In genomic region chr7:99193527-99194214, GRCh38 we compare ENCODE assay signal across 23 cellular contexts. TPM values are rescaled to one million over a fixed set of nuclear protein-coding genes. Genes with fewer than 3 reads are reported as not detected.
DNase-seq lines count a peak whose midpoint lies in the region; ATAC-seq and TF ChIP-seq lines count a peak whose summit lies in the region.
"Had no signal": no experiment of that assay in that cellular context is flagged by ENCODE, and none has a peak within 500 bp of the region (broad histone marks: within the 10 kb centered on the region; RNA-seq: fewer than 3 reads in every experiment).

No MANE protein-coding gene starts in this region.

- TF ChIP-seq CTCF in WTC11 (IDR thresholded peaks at IDR 0.05) (no peak), fibroblast of lung (conservative IDR thresholded peaks at IDR 0.05 in 1 of 2, IDR thresholded peaks at IDR 0.05 in 1 of 2; ENCODE audit: low read depth in 1 of 2, low read length in 2 of 2) (no peak)

- peak; percentile 5 for DNase-seq in cardiac septum (ENCODE audit: low spot score)
- no peak for DNase-seq in right cardiac atrium
- DNase-seq in WTC11 (ENCODE audit: low spot score): no peak
- peak; percentile 8 to 80 for DNase-seq in fibroblast of lung (ENCODE audit: low read depth in 2 of 2)
- peak; percentile 15 for DNase-seq in stromal cell of bone marrow (ENCODE audit: low read depth)
- no peak for DNase-seq in activated CD4-positive, alpha-beta memory T cell treated with anti-CD3 and anti-CD28 coated beads, Interleukin-2, amount 10 ng/mL, durations not matched to agents 7 days and 5 days
- no peak for DNase-seq in DMS 273 treated with DMSO at 0.1 percent for 48 hours (lab: John Stamatoyannopoulos, UW)
- no peak for DNase-seq in G401 (ENCODE audit: low spot score)
- DNase-seq: ACHN; activated CD4-positive, alpha-beta T cell treated with anti-CD3 and anti-CD28 coated beads for 1 hour; amygdala; Calu3; dorsolateral prefrontal cortex; Kasumi-1; NCI-H2081; NCI-H748 treated with DMSO at 0.1 percent for 48 hours; nephron progenitor cell; sigmoid colon; stimulated activated naive CD8-positive, alpha-beta T cell treated with anti-CD3 and anti-CD28 coated beads, Interleukin-15, Interleukin-2, amounts not matched to agents 100 U/mL and 50 U/mL, for 24 hours; T-helper 2 cell had no signal

- H3K79me2 ChIP-seq in fibroblast of lung (ENCODE audit: control insufficient read depth, insufficient read depth, low read length): no peaks in the 10 kb centered on the region

- H3K36me3 Mint-ChIP-seq in WTC11: no peaks in the 10 kb centered on the region
- H3K36me3 Mint-ChIP-seq in activated CD4-positive, alpha-beta memory T cell treated with anti-CD3 and anti-CD28 coated beads, Interleukin-2, amount 10 ng/mL, durations not matched to agents 7 days and 5 days (ENCODE audit: low read depth): no peaks in the 10 kb centered on the region

- in situ Hi-C loops in G401 (cut with HindIII; ENCODE audit: low sequenced_read_pairs): no loop called here

- H3K4me3 ChIP-seq in right cardiac atrium (ENCODE audit: low read length) (no peak overlapping the region), fibroblast of lung (replicated peaks in 1 of 4; ENCODE audit: control extremely low read depth in 1 of 4, insufficient read depth in 1 of 4, low read depth in 3 of 4, low read length in 4 of 4) (no peak overlapping the region)
- H3K4me3 ChIP-seq: dorsolateral prefrontal cortex, gastroesophageal sphincter, HAP-1, sigmoid colon had no signal

- H3K9me3 Mint-ChIP-seq in WTC11: peaks cover 15% of the 10 kb centered on the region
- H3K9me3 Mint-ChIP-seq in activated CD4-positive, alpha-beta memory T cell treated with anti-CD3 and anti-CD28 coated beads, Interleukin-2, amount 10 ng/mL, durations not matched to agents 7 days and 5 days: peaks cover 6% of the 10 kb centered on the region

- H4K20me1 ChIP-seq in fibroblast of lung (ENCODE audit: control insufficient read depth, extremely low read depth, insufficient read depth, low read length): no peaks in the 10 kb centered on the region

- H2AFZ ChIP-seq in fibroblast of lung (ENCODE audit: low read length): no peak overlapping the region

- peaks cover 12% of the 10 kb centered on the region for H3K4me1 Mint-ChIP-seq in WTC11
- H3K4me1 Mint-ChIP-seq in activated CD4-positive, alpha-beta memory T cell treated with anti-CD3 and anti-CD28 coated beads, Interleukin-2, amount 10 ng/mL, durations not matched to agents 7 days and 5 days: peaks cover 2% of the 10 kb centered on the region
- H3K4me1 Mint-ChIP-seq: memory B cell, nephron progenitor cell had no signal

- no peaks in the 10 kb centered on the region for H3K9me3 ChIP-seq in right cardiac atrium (ENCODE audit: control insufficient read depth, low read length)
- H3K9me3 ChIP-seq in fibroblast of lung (ENCODE audit: control insufficient read depth, insufficient read depth, low read depth, low read length): no peaks in the 10 kb centered on the region
- H3K9me3 ChIP-seq: HAP-1 had no signal

- ATAC-seq in right cardiac atrium (no peak), WTC11 (no peak)
- ATAC-seq: gastroesophageal sphincter; stimulated activated naive CD8-positive, alpha-beta T cell treated with anti-CD3 and anti-CD28 coated beads, Interleukin-15, Interleukin-2, amounts not matched to agents 100 U/mL and 50 U/mL, for 24 hours had no signal

- H3K27me3 Mint-ChIP-seq in WTC11 (ENCODE audit: low read depth): no peaks in the 10 kb centered on the region
- H3K27me3 Mint-ChIP-seq in activated CD4-positive, alpha-beta memory T cell treated with anti-CD3 and anti-CD28 coated beads, Interleukin-2, amount 10 ng/mL, durations not matched to agents 7 days and 5 days: peaks cover 13% of the 10 kb centered on the region

- no peak overlapping the region for H3K27ac Mint-ChIP-seq in WTC11
- no peak overlapping the region for H3K27ac Mint-ChIP-seq in activated CD4-positive, alpha-beta memory T cell treated with anti-CD3 and anti-CD28 coated beads, Interleukin-2, amount 10 ng/mL, durations not matched to agents 7 days and 5 days
- H3K27ac Mint-ChIP-seq: memory B cell, nephron progenitor cell had no signal

- H3K36me3 ChIP-seq in fibroblast of lung (ENCODE audit: control insufficient read depth, insufficient read depth, low read length): no peaks in the 10 kb centered on the region
- H3K36me3 ChIP-seq: gastroesophageal sphincter, HAP-1, sigmoid colon had no signal

- CTCF ChIA-PET in WTC11 (lab: Charles Lee): no interaction called here
- CTCF ChIA-PET in activated CD4-positive, alpha-beta memory T cell treated with anti-CD3 and anti-CD28 coated beads, Interleukin-2, amount 10 ng/mL, durations not matched to agents 7 days and 5 days (lab: Charles Lee): no interaction called here

- no peak overlapping the region for H3K9ac ChIP-seq in fibroblast of lung (ENCODE audit: insufficient read depth, low read length)

- H3K4me1 ChIP-seq in right cardiac atrium (ENCODE audit: control insufficient read depth, insufficient read depth, low read length): no peaks in the 10 kb centered on the region
- H3K4me1 ChIP-seq in fibroblast of lung (ENCODE audit: control insufficient read depth, extremely low read depth, insufficient read depth, low read length): no peaks in the 10 kb centered on the region
- H3K4me1 ChIP-seq: gastroesophageal sphincter, HAP-1, sigmoid colon had no signal

- H3K27me3 ChIP-seq in right cardiac atrium (ENCODE audit: control insufficient read depth, insufficient read depth): no peaks in the 10 kb centered on the region
- H3K27me3 ChIP-seq in fibroblast of lung (ENCODE audit: control insufficient read depth, insufficient read depth, low read length): no peaks in the 10 kb centered on the region
- H3K27me3 ChIP-seq: dorsolateral prefrontal cortex, sigmoid colon had no signal

- intact Hi-C loops in cardiac septum (cut with DNase I): no loop called here
- intact Hi-C loops in right cardiac atrium (cut with DNase I): no loop called here

- H3K4me2 ChIP-seq in fibroblast of lung (ENCODE audit: extremely low read depth, insufficient read depth, low read length): no peak overlapping the region

- H3K27ac ChIP-seq in right cardiac atrium (ENCODE audit: low read length) (no peak overlapping the region), fibroblast of lung (ENCODE audit: insufficient read depth, low read length) (no peak overlapping the region)
- H3K27ac ChIP-seq: dorsolateral prefrontal cortex, gastroesophageal sphincter, sigmoid colon had no signal

- no peak overlapping the region for H3K4me3 Mint-ChIP-seq in WTC11
- H3K4me3 Mint-ChIP-seq in activated CD4-positive, alpha-beta memory T cell treated with anti-CD3 and anti-CD28 coated beads, Interleukin-2, amount 10 ng/mL, durations not matched to agents 7 days and 5 days: no peak overlapping the region
- H3K4me3 Mint-ChIP-seq: memory B cell, nephron progenitor cell had no signal

- WGBS in right cardiac atrium: 77% methylated on average over 6 of the region's 6 CpGs

- POLR2A ChIA-PET in WTC11 (lab: Charles Lee): no interaction called here
- POLR2A ChIA-PET in activated CD4-positive, alpha-beta memory T cell treated with anti-CD3 and anti-CD28 coated beads, Interleukin-2, amount 10 ng/mL, durations not matched to agents 7 days and 5 days (lab: Charles Lee): no interaction called here

TF ChIP-seq in WTC11, 78 proteins besides CTCF, POLR2A, EP300 and RAD21:
- TF ChIP-seq ZNF121 (CRISPR knock-in tag; IDR thresholded peaks at IDR 0.05) (0 out of 2 replicates have a peak, but pooled peaks have one; percentile 6), FOXP1 (CRISPR knock-in tag; IDR thresholded peaks at IDR 0.05; ENCODE audit: borderline replicate concordance) (no peak), TEAD4 (CRISPR knock-in tag; IDR thresholded peaks at IDR 0.05) (no peak), TP53 (CRISPR knock-in tag; IDR thresholded peaks at IDR 0.05) (no peak)

RNA-seq across cellular contexts. Expression of gene KPNA7, which starts 14.2 kb away (rescaled TPM):
- not detected for total RNA-seq in cardiac septum
- not detected for total RNA-seq in right cardiac atrium
- not detected for polyA plus RNA-seq in right cardiac atrium
- total RNA-seq in WTC11 (2021): not detected in 3 replicates
- total RNA-seq in fibroblast of lung: not detected in 2 replicates
- polyA plus RNA-seq in fibroblast of lung: not detected in 2 replicates
- not detected in 2 replicates for polyA plus RNA-seq in fibroblast of lung (2012)
- not detected in 2 replicates for polyA minus RNA-seq in fibroblast of lung (ENCODE audit: low replicate concordance)
- not detected for total RNA-seq in activated CD4-positive, alpha-beta memory T cell treated with anti-CD3 and anti-CD28 coated beads, Interleukin-2, amount 10 ng/mL, durations not matched to agents 7 days and 5 days
- total RNA-seq in G401 (2014; rRNA removed; shearing (Covaris generic)): not detected in 2 replicates
- total RNA-seq: sigmoid colon had no signal

RNA-seq across cellular contexts. Expression of gene SMURF1, which starts 49.8 kb away (rescaled TPM):
- 13.2 TPM for total RNA-seq in cardiac septum
- total RNA-seq in right cardiac atrium: 10 to 100 TPM in 1 of 4 donors, 1 to 10 TPM in 3; 9.2 to 14.7 (median 9.7) TPM
- 4.5 TPM for polyA plus RNA-seq in right cardiac atrium
- 22.1 to 23.2 TPM (median 22.4 TPM) in 3 replicates for total RNA-seq in WTC11 (2021)
- total RNA-seq in fibroblast of lung: 13.1 and 18.7 TPM in 2 replicates
- 15.9 and 17.2 TPM in 2 replicates for polyA plus RNA-seq in fibroblast of lung
- 12.2 and 15.4 TPM in 2 replicates for polyA plus RNA-seq in fibroblast of lung (2012)
- polyA minus RNA-seq in fibroblast of lung (ENCODE audit: low replicate concordance): 15.4 and 17.3 TPM in 2 replicates
- 10 to 100 TPM; 15.9 to 17.6 TPM for total RNA-seq in activated CD4-positive, alpha-beta memory T cell treated with anti-CD3 and anti-CD28 coated beads, Interleukin-2, amount 10 ng/mL, durations not matched to agents 7 days and 5 days
- total RNA-seq in G401 (2014; rRNA removed; shearing (Covaris generic)): 16.7 and 23.0 TPM in 2 replicates

Comparison
In these comparisons a context has a peak if more than half of its experiments do, and no peak if none do; other contexts are left out.
1. DNase-seq: peak in cardiac septum (single experiment), fibroblast of lung (2 of 2) and stromal cell of bone marrow (single experiment); none in right cardiac atrium (0 of 3), WTC11 (single experiment), activated CD4-positive, alpha-beta memory T cell treated with anti-CD3 and anti-CD28 coated beads, Interleukin-2, amount 10 ng/mL, durations not matched to agents 7 days and 5 days (single experiment), DMS 273 treated with DMSO at 0.1 percent for 48 hours (single experiment) and G401 (single experiment).